In genomic region chrX:25012793-25013592, GRCh38 we compare ENCODE assay signal across 10 cellular contexts. TPM values are rescaled to one million over a fixed set of nuclear protein-coding genes. Genes with fewer than 3 reads are reported as not detected.
DNase-seq lines count a peak whose midpoint lies in the region; ATAC-seq and TF ChIP-seq lines count a peak whose summit lies in the region.
"Had no signal": no experiment of that assay in that cellular context is flagged by ENCODE, and none has a peak within 500 bp of the region (broad histone marks: within the 10 kb centered on the region; RNA-seq: fewer than 3 reads in every experiment).

No MANE protein-coding gene starts in this region.

- peaks cover 2% of the 10 kb centered on the region for H3K36me3 Mint-ChIP-seq in activated CD4-positive, alpha-beta T cell treated with anti-CD3 and anti-CD28 coated beads, Interleukin-2, amount 10 ng/mL, durations not matched to agents 24 days and 14 days (ENCODE audit: low read depth)
- peaks cover 3 to 8% of the 10 kb centered on the region in 2 donors for H3K36me3 Mint-ChIP-seq in stimulated activated naive B cell treated with anti-CD40 and anti-IgM and Interleukin-4, amounts not matched to agents 10 μg/mL and 1 μg/mL and 100 μg/mL, for 72 hours

- peak overlapping the region; percentile 81 for H3K4me3 Mint-ChIP-seq in activated CD4-positive, alpha-beta T cell treated with anti-CD3 and anti-CD28 coated beads, Interleukin-2, amount 10 ng/mL, durations not matched to agents 24 days and 14 days
- H3K4me3 Mint-ChIP-seq in stimulated activated naive B cell treated with anti-CD40 and anti-IgM and Interleukin-4, amounts not matched to agents 10 μg/mL and 1 μg/mL and 100 μg/mL, for 72 hours = peak overlapping the region; percentile 84

- no peak for TF ChIP-seq POLR2A in erythroblast (IDR thresholded peaks at IDR 0.05; ENCODE audit: low read length)

- no peaks in the 10 kb centered on the region for H3K9me3 Mint-ChIP-seq in activated CD4-positive, alpha-beta T cell treated with anti-CD3 and anti-CD28 coated beads, Interleukin-2, amount 10 ng/mL, durations not matched to agents 24 days and 14 days
- H3K9me3 Mint-ChIP-seq in stimulated activated naive B cell treated with anti-CD40 and anti-IgM and Interleukin-4, amounts not matched to agents 10 μg/mL and 1 μg/mL and 100 μg/mL, for 72 hours = no peaks in the 10 kb centered on the region
- H3K9me3 Mint-ChIP-seq: activated naive CD4-positive, alpha-beta T cell treated with anti-CD3 and anti-CD28 coated beads, Interleukin-2, amount 50 U/mL, for 72 hours had no signal

- no peak for ATAC-seq in stimulated activated naive B cell treated with anti-CD40 and anti-IgM and Interleukin-4, amounts not matched to agents 10 μg/mL and 1 μg/mL and 100 μg/mL, for 72 hours (replicated peaks)

- no peak overlapping the region for H3K27ac Mint-ChIP-seq in activated CD4-positive, alpha-beta T cell treated with anti-CD3 and anti-CD28 coated beads, Interleukin-2, amount 10 ng/mL, durations not matched to agents 24 days and 14 days
- peak overlapping the region; percentile 89 for H3K27ac Mint-ChIP-seq in stimulated activated naive B cell treated with anti-CD40 and anti-IgM and Interleukin-4, amounts not matched to agents 10 μg/mL and 1 μg/mL and 100 μg/mL, for 72 hours
- H3K27ac Mint-ChIP-seq: activated naive CD4-positive, alpha-beta T cell treated with anti-CD3 and anti-CD28 coated beads, Interleukin-2, amount 50 U/mL, for 72 hours had no signal

- DNase-seq in activated CD4-positive, alpha-beta T cell treated with anti-CD3 and anti-CD28 coated beads, Interleukin-2, amount 10 ng/mL, durations not matched to agents 24 days and 14 days = peak; percentile 69
- DNase-seq in activated CD4-positive, alpha-beta T cell treated with anti-CD3 and anti-CD28 coated beads, Interleukin-2, amount 50 U/mL, for 4 hours = no peak
- DNase-seq in NOMO-1 treated with DMSO at 0.1 percent for 48 hours (lab: John Stamatoyannopoulos, UW; ENCODE audit: unreplicated experiment) (peak; percentile 12), erythroblast (lab: John Stamatoyannopoulos, UW) (peak; percentile 14 to 16), NCI-H2171 (lab: John Stamatoyannopoulos, UW) (no peak), NCI-H446 treated with DMSO at 0.1 percent for 48 hours (lab: John Stamatoyannopoulos, UW) (no peak), SIG-M5 (lab: John Stamatoyannopoulos, UW) (no peak)
- no peak for DNase-seq in stimulated activated naive B cell treated with anti-CD40 and anti-IgM and Interleukin-4, amounts not matched to agents 10 μg/mL and 1 μg/mL and 100 μg/mL, for 72 hours

- intact Hi-C loops in activated CD4-positive, alpha-beta T cell treated with anti-CD3 and anti-CD28 coated beads, Interleukin-2, amount 10 ng/mL, durations not matched to agents 24 days and 14 days (cut with micrococcal nuclease) = loop anchor here (5.0 to 10.0 kb wide), 2 partner anchors 176 to 1678 kb away; partner anchors contain the start of gene PTCHD1

- H3K4me1 Mint-ChIP-seq in activated CD4-positive, alpha-beta T cell treated with anti-CD3 and anti-CD28 coated beads, Interleukin-2, amount 10 ng/mL, durations not matched to agents 24 days and 14 days = peaks cover 9% of the 10 kb centered on the region
- H3K4me1 Mint-ChIP-seq in stimulated activated naive B cell treated with anti-CD40 and anti-IgM and Interleukin-4, amounts not matched to agents 10 μg/mL and 1 μg/mL and 100 μg/mL, for 72 hours = peaks cover 12 to 26% of the 10 kb centered on the region in 2 donors

- peaks cover 72% of the 10 kb centered on the region for H3K27me3 Mint-ChIP-seq in activated CD4-positive, alpha-beta T cell treated with anti-CD3 and anti-CD28 coated beads, Interleukin-2, amount 10 ng/mL, durations not matched to agents 24 days and 14 days
- peaks cover 55 to 56% of the 10 kb centered on the region in 2 donors for H3K27me3 Mint-ChIP-seq in stimulated activated naive B cell treated with anti-CD40 and anti-IgM and Interleukin-4, amounts not matched to agents 10 μg/mL and 1 μg/mL and 100 μg/mL, for 72 hours

RNA-seq across cellular contexts. Expression of gene ARX, which starts 2.8 kb away (rescaled TPM):
- total RNA-seq in activated CD4-positive, alpha-beta T cell treated with anti-CD3 and anti-CD28 coated beads, Interleukin-2, amount 10 ng/mL, durations not matched to agents 24 days and 14 days = not detected in 2 replicates
- total RNA-seq: activated naive CD4-positive, alpha-beta T cell treated with anti-CD3 and anti-CD28 coated beads, Interleukin-2, amount 50 U/mL, for 72 hours; pulmonary artery endothelial cell had no signal

Comparison
In these comparisons a context has a peak if more than half of its experiments do, and no peak if none do; other contexts are left out.
1. DNase-seq: peak in activated CD4-positive, alpha-beta T cell treated with anti-CD3 and anti-CD28 coated beads, Interleukin-2, amount 10 ng/mL, durations not matched to agents 24 days and 14 days (single experiment), NOMO-1 treated with DMSO at 0.1 percent for 48 hours (single experiment) and erythroblast (2 of 2); none in activated CD4-positive, alpha-beta T cell treated with anti-CD3 and anti-CD28 coated beads, Interleukin-2, amount 50 U/mL, for 4 hours (0 of 2), stimulated activated naive B cell treated with anti-CD40 and anti-IgM and Interleukin-4, amounts not matched to agents 10 μg/mL and 1 μg/mL and 100 μg/mL, for 72 hours (single experiment), NCI-H2171 (single experiment), NCI-H446 treated with DMSO at 0.1 percent for 48 hours (single experiment) and SIG-M5 (single experiment).